Comparison of ENCODE assay signal across 1 cellular context in genomic region chr15:78004222-78004727, GRCh38.
TF ChIP-seq lines count a peak whose summit lies in the region.

No MANE protein-coding gene starts in this region.

TF ChIP-seq in GM12878, 131 proteins besides CTCF, POLR2A, EP300 and RAD21 (continued from another document):
- peak; percentile 70; the same call in 1 of the 2 replicates for TF ChIP-seq CREM (IDR thresholded peaks at IDR 0.05; ENCODE audit: low read depth)
- TF ChIP-seq, protein P1, sequence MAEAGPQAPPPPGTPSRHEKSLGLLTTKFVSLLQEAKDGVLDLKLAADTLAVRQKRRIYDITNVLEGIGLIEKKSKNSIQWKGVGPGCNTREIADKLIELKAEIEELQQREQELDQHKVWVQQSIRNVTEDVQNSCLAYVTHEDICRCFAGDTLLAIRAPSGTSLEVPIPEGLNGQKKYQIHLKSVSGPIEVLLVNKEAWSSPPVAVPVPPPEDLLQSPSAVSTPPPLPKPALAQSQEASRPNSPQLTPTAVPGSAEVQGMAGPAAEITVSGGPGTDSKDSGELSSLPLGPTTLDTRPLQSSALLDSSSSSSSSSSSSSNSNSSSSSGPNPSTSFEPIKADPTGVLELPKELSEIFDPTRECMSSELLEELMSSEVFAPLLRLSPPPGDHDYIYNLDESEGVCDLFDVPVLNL (IDR thresholded peaks at IDR 0.05; ENCODE audit: low read depth, low read length): no peak
- TF ChIP-seq, protein P2, sequence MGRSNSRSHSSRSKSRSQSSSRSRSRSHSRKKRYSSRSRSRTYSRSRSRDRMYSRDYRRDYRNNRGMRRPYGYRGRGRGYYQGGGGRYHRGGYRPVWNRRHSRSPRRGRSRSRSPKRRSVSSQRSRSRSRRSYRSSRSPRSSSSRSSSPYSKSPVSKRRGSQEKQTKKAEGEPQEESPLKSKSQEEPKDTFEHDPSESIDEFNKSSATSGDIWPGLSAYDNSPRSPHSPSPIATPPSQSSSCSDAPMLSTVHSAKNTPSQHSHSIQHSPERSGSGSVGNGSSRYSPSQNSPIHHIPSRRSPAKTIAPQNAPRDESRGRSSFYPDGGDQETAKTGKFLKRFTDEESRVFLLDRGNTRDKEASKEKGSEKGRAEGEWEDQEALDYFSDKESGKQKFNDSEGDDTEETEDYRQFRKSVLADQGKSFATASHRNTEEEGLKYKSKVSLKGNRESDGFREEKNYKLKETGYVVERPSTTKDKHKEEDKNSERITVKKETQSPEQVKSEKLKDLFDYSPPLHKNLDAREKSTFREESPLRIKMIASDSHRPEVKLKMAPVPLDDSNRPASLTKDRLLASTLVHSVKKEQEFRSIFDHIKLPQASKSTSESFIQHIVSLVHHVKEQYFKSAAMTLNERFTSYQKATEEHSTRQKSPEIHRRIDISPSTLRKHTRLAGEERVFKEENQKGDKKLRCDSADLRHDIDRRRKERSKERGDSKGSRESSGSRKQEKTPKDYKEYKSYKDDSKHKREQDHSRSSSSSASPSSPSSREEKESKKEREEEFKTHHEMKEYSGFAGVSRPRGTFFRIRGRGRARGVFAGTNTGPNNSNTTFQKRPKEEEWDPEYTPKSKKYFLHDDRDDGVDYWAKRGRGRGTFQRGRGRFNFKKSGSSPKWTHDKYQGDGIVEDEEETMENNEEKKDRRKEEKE (IDR thresholded peaks at IDR 0.05): no peak
- no peak for TF ChIP-seq RCOR1 (conservative IDR thresholded peaks at IDR 0.05; ENCODE audit: low read depth, low read length)
- no peak for TF ChIP-seq CBX5 (IDR thresholded peaks at IDR 0.05; ENCODE audit: low read depth)
- TF ChIP-seq ZNF687 (IDR thresholded peaks at IDR 0.05): peak; percentile 97
- no peak for TF ChIP-seq RUNX3 (IDR thresholded peaks at IDR 0.05; ENCODE audit: low read length)
- TF ChIP-seq, protein P3, sequence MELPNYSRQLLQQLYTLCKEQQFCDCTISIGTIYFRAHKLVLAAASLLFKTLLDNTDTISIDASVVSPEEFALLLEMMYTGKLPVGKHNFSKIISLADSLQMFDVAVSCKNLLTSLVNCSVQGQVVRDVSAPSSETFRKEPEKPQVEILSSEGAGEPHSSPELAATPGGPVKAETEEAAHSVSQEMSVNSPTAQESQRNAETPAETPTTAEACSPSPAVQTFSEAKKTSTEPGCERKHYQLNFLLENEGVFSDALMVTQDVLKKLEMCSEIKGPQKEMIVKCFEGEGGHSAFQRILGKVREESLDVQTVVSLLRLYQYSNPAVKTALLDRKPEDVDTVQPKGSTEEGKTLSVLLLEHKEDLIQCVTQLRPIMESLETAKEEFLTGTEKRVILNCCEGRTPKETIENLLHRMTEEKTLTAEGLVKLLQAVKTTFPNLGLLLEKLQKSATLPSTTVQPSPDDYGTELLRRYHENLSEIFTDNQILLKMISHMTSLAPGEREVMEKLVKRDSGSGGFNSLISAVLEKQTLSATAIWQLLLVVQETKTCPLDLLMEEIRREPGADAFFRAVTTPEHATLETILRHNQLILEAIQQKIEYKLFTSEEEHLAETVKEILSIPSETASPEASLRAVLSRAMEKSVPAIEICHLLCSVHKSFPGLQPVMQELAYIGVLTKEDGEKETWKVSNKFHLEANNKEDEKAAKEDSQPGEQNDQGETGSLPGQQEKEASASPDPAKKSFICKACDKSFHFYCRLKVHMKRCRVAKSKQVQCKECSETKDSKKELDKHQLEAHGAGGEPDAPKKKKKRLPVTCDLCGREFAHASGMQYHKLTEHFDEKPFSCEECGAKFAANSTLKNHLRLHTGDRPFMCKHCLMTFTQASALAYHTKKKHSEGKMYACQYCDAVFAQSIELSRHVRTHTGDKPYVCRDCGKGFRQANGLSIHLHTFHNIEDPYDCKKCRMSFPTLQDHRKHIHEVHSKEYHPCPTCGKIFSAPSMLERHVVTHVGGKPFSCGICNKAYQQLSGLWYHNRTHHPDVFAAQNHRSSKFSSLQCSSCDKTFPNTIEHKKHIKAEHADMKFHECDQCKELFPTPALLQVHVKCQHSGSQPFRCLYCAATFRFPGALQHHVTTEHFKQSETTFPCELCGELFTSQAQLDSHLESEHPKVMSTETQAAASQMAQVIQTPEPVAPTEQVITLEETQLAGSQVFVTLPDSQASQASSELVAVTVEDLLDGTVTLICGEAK (IDR thresholded peaks at IDR 0.05; ENCODE audit: borderline replicate concordance): no peak
- no peak for TF ChIP-seq SKIL (IDR thresholded peaks at IDR 0.05; ENCODE audit: low read depth, poor library complexity, severe bottlenecking)
- TF ChIP-seq NBN (IDR thresholded peaks at IDR 0.05): peak; percentile 46; the same call in 1 of the 2 replicates
- no peak for TF ChIP-seq ZNF622 (IDR thresholded peaks at IDR 0.05)
- no peak for TF ChIP-seq JUNB (IDR thresholded peaks at IDR 0.05)
- no peak for TF ChIP-seq ZNF24 (IDR thresholded peaks at IDR 0.05)
- TF ChIP-seq POU2F2 (IDR thresholded peaks at IDR 0.05; ENCODE audit: borderline replicate concordance, low read depth, low read length): no peak
- no peak for TF ChIP-seq SMAD5 (IDR thresholded peaks at IDR 0.05; ENCODE audit: low read depth)
- TF ChIP-seq SMAD1 (IDR thresholded peaks at IDR 0.05; ENCODE audit: low read depth, partially characterized antibody): no peak
- no peak for TF ChIP-seq KLF5 (IDR thresholded peaks at IDR 0.05; ENCODE audit: partially characterized antibody)
- TF ChIP-seq FOXK2 (IDR thresholded peaks at IDR 0.05): no peak
- peak; percentile 40 for TF ChIP-seq IKZF1 (conservative IDR thresholded peaks at IDR 0.05)
- TF ChIP-seq MTA2 (IDR thresholded peaks at IDR 0.05; ENCODE audit: low read depth): no peak
- no peak for TF ChIP-seq MYC (IDR thresholded peaks at IDR 0.05; ENCODE audit: insufficient read depth, insufficient read length, insufficient replicate concordance, low read length, severe bottlenecking)
- TF ChIP-seq ZNF207 (IDR thresholded peaks at IDR 0.05; ENCODE audit: borderline replicate concordance): no peak
- TF ChIP-seq FOXM1 (IDR thresholded peaks at IDR 0.05; ENCODE audit: low read depth, low read length): no peak
- no peak for TF ChIP-seq CHD2 (IDR thresholded peaks at IDR 0.05; ENCODE audit: borderline replicate concordance, low read depth, low read length)
- no peak for TF ChIP-seq CUX1 (IDR thresholded peaks at IDR 0.05; ENCODE audit: insufficient replicate concordance, low read depth, low read length)
- TF ChIP-seq ETV6 (conservative IDR thresholded peaks at IDR 0.05 in 1 of 2, IDR thresholded peaks at IDR 0.05 in 1 of 2; ENCODE audit: borderline replicate concordance in 1 of 2, low read depth in 1 of 2): no peak
- TF ChIP-seq, protein P4, sequence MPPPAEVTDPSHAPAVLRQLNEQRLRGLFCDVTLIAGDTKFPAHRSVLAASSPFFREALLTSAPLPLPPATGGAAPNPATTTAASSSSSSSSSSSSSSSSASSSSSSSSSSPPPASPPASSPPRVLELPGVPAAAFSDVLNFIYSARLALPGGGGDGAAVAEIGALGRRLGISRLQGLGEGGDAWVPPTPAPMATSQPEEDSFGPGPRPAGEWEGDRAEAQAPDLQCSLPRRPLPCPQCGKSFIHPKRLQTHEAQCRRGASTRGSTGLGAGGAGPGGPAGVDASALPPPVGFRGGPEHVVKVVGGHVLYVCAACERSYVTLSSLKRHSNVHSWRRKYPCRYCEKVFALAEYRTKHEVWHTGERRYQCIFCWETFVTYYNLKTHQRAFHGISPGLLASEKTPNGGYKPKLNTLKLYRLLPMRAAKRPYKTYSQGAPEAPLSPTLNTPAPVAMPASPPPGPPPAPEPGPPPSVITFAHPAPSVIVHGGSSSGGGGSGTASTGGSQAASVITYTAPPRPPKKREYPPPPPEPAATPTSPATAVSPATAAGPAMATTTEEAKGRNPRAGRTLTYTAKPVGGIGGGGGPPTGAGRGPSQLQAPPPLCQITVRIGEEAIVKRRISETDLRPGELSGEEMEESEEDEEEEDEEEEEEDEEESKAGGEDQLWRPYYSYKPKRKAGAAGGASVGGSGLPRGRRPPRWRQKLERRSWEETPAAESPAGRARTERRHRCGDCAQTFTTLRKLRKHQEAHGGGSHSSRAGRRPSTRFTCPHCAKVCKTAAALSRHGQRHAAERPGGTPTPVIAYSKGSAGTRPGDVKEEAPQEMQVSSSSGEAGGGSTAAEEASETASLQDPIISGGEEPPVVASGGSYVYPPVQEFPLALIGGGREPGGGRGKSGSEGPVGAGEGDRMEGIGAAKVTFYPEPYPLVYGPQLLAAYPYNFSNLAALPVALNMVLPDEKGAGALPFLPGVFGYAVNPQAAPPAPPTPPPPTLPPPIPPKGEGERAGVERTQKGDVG (CRISPR knock-in tag; IDR thresholded peaks at IDR 0.05): no peak
- TF ChIP-seq BRCA1 (IDR thresholded peaks at IDR 0.05; ENCODE audit: low read depth, low read length): no peak
- no peak for TF ChIP-seq BACH1 (IDR thresholded peaks at IDR 0.05; ENCODE audit: borderline replicate concordance)
- TF ChIP-seq ZNF384 (IDR thresholded peaks at IDR 0.05; ENCODE audit: borderline replicate concordance, low read depth, low read length): peak; percentile 15; the same call in 1 of the 2 replicates
- TF ChIP-seq, protein P5, sequence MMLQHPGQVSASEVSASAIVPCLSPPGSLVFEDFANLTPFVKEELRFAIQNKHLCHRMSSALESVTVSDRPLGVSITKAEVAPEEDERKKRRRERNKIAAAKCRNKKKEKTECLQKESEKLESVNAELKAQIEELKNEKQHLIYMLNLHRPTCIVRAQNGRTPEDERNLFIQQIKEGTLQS (IDR thresholded peaks at IDR 0.05; ENCODE audit: borderline replicate concordance, extremely low read depth, low read depth, low read length): no peak
